In genomic region chr20:63641792-63642517, GRCh38 we compare ENCODE assay signal across 9 cellular contexts. TPM values are rescaled to one million over a fixed set of nuclear protein-coding genes. Genes with fewer than 3 reads are reported as not detected.
DNase-seq lines count a peak whose midpoint lies in the region; ATAC-seq, FAIRE-seq and TF ChIP-seq lines count a peak whose summit lies in the region.
"Had no signal": no experiment of that assay in that cellular context is flagged by ENCODE, and none has a peak within 500 bp of the region (broad histone marks: within the 10 kb centered on the region; RNA-seq: fewer than 3 reads in every experiment).

No MANE protein-coding gene starts in this region.

- peak overlapping the region; percentile 32 for H3K9ac ChIP-seq in endothelial cell of umbilical vein (replicated peaks; ENCODE audit: extremely low read depth, insufficient read depth, low read length)

- peak overlapping the region; percentile 80 for H3K4me2 ChIP-seq in endothelial cell of umbilical vein (ENCODE audit: insufficient read depth, low read length)

- no peaks in the 10 kb centered on the region for H3K79me2 ChIP-seq in endothelial cell of umbilical vein (ENCODE audit: control insufficient read depth, insufficient read depth, low read length)

- intact Hi-C loops in endothelial cell of umbilical vein (cut with micrococcal nuclease), result no loop called here

- peak in 1 of 2 donors; percentile 37 for TF ChIP-seq CTCF in endothelial cell of umbilical vein (IDR thresholded peaks at IDR 0.05; ENCODE audit: extremely low read depth in 1 of 2, insufficient read depth in 1 of 2, low read depth in 1 of 2, low read length in 2 of 2)

- H3K4me1 ChIP-seq in endothelial cell of umbilical vein (ENCODE audit: control insufficient read depth, extremely low read depth, insufficient read depth, low read length), result peaks cover 2% of the 10 kb centered on the region

- no peaks in the 10 kb centered on the region for H3K9me3 ChIP-seq in endothelial cell of umbilical vein (replicated peaks; ENCODE audit: control insufficient read depth, insufficient read depth, low read length)

- peak overlapping the region; percentile 84 for H2AFZ ChIP-seq in endothelial cell of umbilical vein (ENCODE audit: low read depth, low read length)

- no peak overlapping the region for H3K27ac ChIP-seq in endothelial cell of umbilical vein (ENCODE audit: insufficient read depth, low read depth, low read length)

- no TSS peak for BruUV-seq in endothelial cell of umbilical vein (replicated peaks; lab: Mats Ljungman, UMichigan)

- no peak for TF ChIP-seq POLR2A in endothelial cell of umbilical vein (IDR thresholded peaks at IDR 0.05; ENCODE audit: low read depth, low read length)

- no peaks in the 10 kb centered on the region for H3K27me3 ChIP-seq in endothelial cell of umbilical vein (ENCODE audit: control insufficient read depth in 2 of 2, insufficient read depth in 2 of 2, low read length in 2 of 2)

- POLR2A ChIA-PET in endothelial cell of umbilical vein (lab: Charles Lee), result interaction anchor here (0.6 to 1.6 kb wide), 7 partner anchors 9 to 68 kb away, joined by 3 to 6 read pairs (median 5); partner anchors contain the start of genes GMEB2, HELZ2 and RTEL1

- H3K4me3 ChIP-seq in endothelial cell of umbilical vein (replicated peaks in 1 of 3; ENCODE audit: insufficient read depth in 1 of 3, low read depth in 1 of 3, low read length in 3 of 3), result peak overlapping the region; percentile 11 to 50 (median 20)

- no peaks in the 10 kb centered on the region for H3K9me1 ChIP-seq in endothelial cell of umbilical vein (replicated peaks; ENCODE audit: control insufficient read depth, extremely low read depth, insufficient read depth, low read length)

- ATAC-seq in GM19395 (IDR thresholded peaks at IDR 0.05; ENCODE audit: unreplicated experiment) (peak; percentile 65), HG03521 (IDR thresholded peaks at IDR 0.05; ENCODE audit: unreplicated experiment) (peak; percentile 69)

- dilution Hi-C loops in endothelial cell of umbilical vein (cut with MboI; ENCODE audit: extremely low pct_ligation_motif_present, low sequenced_read_pairs), result no loop called here

- CTCF ChIA-PET in endothelial cell of umbilical vein (lab: Charles Lee), result interaction anchor here (0.7 to 2.5 kb wide), 19 partner anchors 10 to 416 kb away, joined by 3 to 14 read pairs (median 4); partner anchors contain the start of genes ARFRP1, GMEB2, PTK6 and RTEL1

- no peaks in the 10 kb centered on the region for H4K20me1 ChIP-seq in endothelial cell of umbilical vein (replicated peaks; ENCODE audit: control insufficient read depth, extremely low read depth, insufficient read depth, low read length)

- no peaks in the 10 kb centered on the region for H3K36me3 ChIP-seq in endothelial cell of umbilical vein (ENCODE audit: control insufficient read depth in 2 of 2, extremely low read depth in 1 of 2, insufficient read depth in 2 of 2, low read length in 2 of 2)

- peak; percentile 90 for FAIRE-seq in endothelial cell of umbilical vein (lab: Jason Lieb, UNC)

- DNase-seq in CD1c-positive myeloid dendritic cell (ENCODE audit: extremely low spot score) (peak; percentile 90), endothelial cell of umbilical vein (ENCODE audit: low read depth, low spot score) (peak; percentile 57), midbrain (lab: John Stamatoyannopoulos, UW) (peak; percentile 77)
- peak; percentile 93 for DNase-seq in NK-92 treated with Interleukin-12 subunit alpha and Interleukin-12 subunit beta, amount 100 ng/mL, for 24 hours (lab: John Stamatoyannopoulos, UW)
- peak; percentile 90 for DNase-seq in activated CD8-positive, alpha-beta memory T cell treated with anti-CD3 and anti-CD28 coated beads, Interleukin-2, amount 50 U/mL, for 24 hours (ENCODE audit: extremely low read depth)
- peak; percentile 95 to 97 for DNase-seq in stimulated activated CD8-positive, alpha-beta memory T cell treated with anti-CD3 and anti-CD28 coated beads, Interleukin-4, amount 100 ng/mL, for 1 hour (ENCODE audit: low read depth in 2 of 2, low spot score in 1 of 2)

TF ChIP-seq in endothelial cell of umbilical vein, 7 proteins besides CTCF, POLR2A, EP300 and RAD21:
- TF ChIP-seq EZH2 (IDR thresholded peaks at IDR 0.05; ENCODE audit: borderline replicate concordance, low read depth, low read length, severe bottlenecking), result no peak
- TF ChIP-seq POLR2AphosphoS5 (IDR thresholded peaks at IDR 0.05; ENCODE audit: insufficient read depth, low read depth, low read length), result no peak
- no peak for TF ChIP-seq JUN (IDR thresholded peaks at IDR 0.05; ENCODE audit: borderline replicate concordance, insufficient read depth, insufficient read length, low read depth)
- no peak for TF ChIP-seq MYC (IDR thresholded peaks at IDR 0.05; ENCODE audit: low read depth, low read length)
- TF ChIP-seq FOS (IDR thresholded peaks at IDR 0.05; ENCODE audit: borderline replicate concordance, insufficient read depth, low read length), result no peak

RNA-seq across cellular contexts. Expression of gene STMN3, which starts 11.3 kb away (rescaled TPM):
- 1.7 and 1.8 TPM in 2 replicates for total RNA-seq in endothelial cell of umbilical vein
- 4.7 and 8.4 TPM in 2 replicates for polyA plus RNA-seq in endothelial cell of umbilical vein
- 4.4 and 6.7 TPM in 2 replicates for polyA plus RNA-seq in endothelial cell of umbilical vein (2011; cell fraction: cytosol; rRNA removed)
- 7.3 and 9.2 TPM in 2 replicates for polyA plus RNA-seq in endothelial cell of umbilical vein (2011; cell fraction: nucleus; rRNA removed)
- polyA plus RNA-seq in endothelial cell of umbilical vein (2012), result 10.3 and 30.0 TPM in 2 replicates
- polyA minus RNA-seq in endothelial cell of umbilical vein, result 2.0 and 2.2 TPM in 2 replicates
- not detected for polyA minus RNA-seq in endothelial cell of umbilical vein (2011; cell fraction: cytosol; rRNA and poly(A)+ RNA removed)
- 0.58 and 1.3 TPM in 2 replicates for polyA minus RNA-seq in endothelial cell of umbilical vein (2011; cell fraction: nucleus; rRNA and poly(A)+ RNA removed)

RNA-seq across cellular contexts. Expression of gene GMEB2, which starts 15.1 kb away (rescaled TPM):
- 12.1 and 14.1 TPM in 2 replicates for total RNA-seq in endothelial cell of umbilical vein
- polyA plus RNA-seq in endothelial cell of umbilical vein, result 12.7 and 13.4 TPM in 2 replicates
- 9.6 and 11.3 TPM in 2 replicates for polyA plus RNA-seq in endothelial cell of umbilical vein (2011; cell fraction: cytosol; rRNA removed)
- 14.4 and 14.8 TPM in 2 replicates for polyA plus RNA-seq in endothelial cell of umbilical vein (2011; cell fraction: nucleus; rRNA removed)
- polyA plus RNA-seq in endothelial cell of umbilical vein (2012), result 6.2 and 8.2 TPM in 2 replicates
- 8.6 and 10.4 TPM in 2 replicates for polyA minus RNA-seq in endothelial cell of umbilical vein
- 8.4 TPM for polyA minus RNA-seq in endothelial cell of umbilical vein (2011; cell fraction: cytosol; rRNA and poly(A)+ RNA removed)
- 6.0 and 6.2 TPM in 2 replicates for polyA minus RNA-seq in endothelial cell of umbilical vein (2011; cell fraction: nucleus; rRNA and poly(A)+ RNA removed)

RNA-seq across cellular contexts. Expression of gene RTEL1, which starts 16.2 kb away (rescaled TPM):
- 38.6 and 44.9 TPM in 2 replicates for total RNA-seq in endothelial cell of umbilical vein
- polyA plus RNA-seq in endothelial cell of umbilical vein, result 17.0 and 20.6 TPM in 2 replicates
- polyA plus RNA-seq in endothelial cell of umbilical vein (2011; cell fraction: cytosol; rRNA removed), result 8.4 and 10.6 TPM in 2 replicates
- polyA plus RNA-seq in endothelial cell of umbilical vein (2011; cell fraction: nucleus; rRNA removed), result 206 and 223 TPM in 2 replicates
- 14.0 and 23.2 TPM in 2 replicates for polyA plus RNA-seq in endothelial cell of umbilical vein (2012)
- polyA minus RNA-seq in endothelial cell of umbilical vein, result 53.6 and 72.9 TPM in 2 replicates
- polyA minus RNA-seq in endothelial cell of umbilical vein (2011; cell fraction: cytosol; rRNA and poly(A)+ RNA removed), result 11.4 TPM
- 67.0 and 69.2 TPM in 2 replicates for polyA minus RNA-seq in endothelial cell of umbilical vein (2011; cell fraction: nucleus; rRNA and poly(A)+ RNA removed)

RNA-seq across cellular contexts. Expression of gene TNFRSF6B, which starts 54.5 kb away (rescaled TPM):
- 0.69 TPM in 1 of 2 replicates, not detected in the other for total RNA-seq in endothelial cell of umbilical vein
- polyA plus RNA-seq in endothelial cell of umbilical vein, result 11.3 and 20.6 TPM in 2 replicates
- 3.6 and 9.3 TPM in 2 replicates for polyA plus RNA-seq in endothelial cell of umbilical vein (2011; cell fraction: cytosol; rRNA removed)
- not detected in 2 replicates for polyA plus RNA-seq in endothelial cell of umbilical vein (2011; cell fraction: nucleus; rRNA removed)
- 2.4 and 7.0 TPM in 2 replicates for polyA plus RNA-seq in endothelial cell of umbilical vein (2012)
- 0.34 and 2.6 TPM in 2 replicates for polyA minus RNA-seq in endothelial cell of umbilical vein
- polyA minus RNA-seq in endothelial cell of umbilical vein (2011; cell fraction: cytosol; rRNA and poly(A)+ RNA removed), result not detected
- not detected in 2 replicates for polyA minus RNA-seq in endothelial cell of umbilical vein (2011; cell fraction: nucleus; rRNA and poly(A)+ RNA removed)
- total RNA-seq: activated CD8-positive, alpha-beta memory T cell treated with anti-CD3 and anti-CD28 coated beads for 36 hours had no signal
